ENCODE assay signal across 8 cellular contexts in genomic region chr2:128305555-128306080, GRCh38. TPM values are rescaled to one million over a fixed set of nuclear protein-coding genes. Genes with fewer than 3 reads are reported as not detected.
A peak's percentile ranks its signal among the peaks of the same experiment; 100 is the strongest.
DNase-seq lines count a peak whose midpoint lies in the region; ATAC-seq and TF ChIP-seq lines count a peak whose summit lies in the region.

No MANE protein-coding gene starts in this region.

- CTCF ChIA-PET in AG04449 (lab: Yijun Ruan, JAX): interaction anchor here (1.3 to 3.0 kb wide), 7 partner anchors 11 to 242 kb away, joined by 4 to 18 read pairs (median 8); no protein-coding TSS in a partner anchor

- TF ChIP-seq CTCF in AG04449 (IDR thresholded peaks at IDR 0.05; ENCODE audit: insufficient read depth, low read length, missing control alignments) (no peak), chondrocyte (IDR thresholded peaks at IDR 0.05) (no peak), osteocyte (IDR thresholded peaks at IDR 0.05) (no peak)

- peak overlapping the region; percentile 9; the same call in 1 of the 2 replicates for H3K4me3 ChIP-seq in AG04449 (ENCODE audit: low read depth, low read length)

- POLR2A ChIA-PET in AG04449 (lab: Yijun Ruan, JAX): interaction anchor here (1.5 kb wide), 1 partner anchor 11 kb away, joined by 3 read pairs; no protein-coding TSS in a partner anchor

- H3K9me3 Mint-ChIP-seq in chondrocyte (ENCODE audit: low read depth) (no peaks in the 10 kb centered on the region), osteocyte (ENCODE audit: unreplicated experiment) (no peaks in the 10 kb centered on the region)
- H3K9me3 Mint-ChIP-seq in effector memory CD8-positive, alpha-beta T cell: no peaks in the 10 kb centered on the region

- peak; percentile 70 for ATAC-seq in GM21423 (IDR thresholded peaks at IDR 0.05; ENCODE audit: unreplicated experiment)
- ATAC-seq in effector memory CD8-positive, alpha-beta T cell (replicated peaks): no peak

- H3K27me3 Mint-ChIP-seq in chondrocyte (ENCODE audit: low read depth): no peaks in the 10 kb centered on the region
- H3K27me3 Mint-ChIP-seq in osteocyte (ENCODE audit: unreplicated experiment): no peaks in the 10 kb centered on the region
- H3K27me3 Mint-ChIP-seq in effector memory CD8-positive, alpha-beta T cell: no peaks in the 10 kb centered on the region

- H3K27ac Mint-ChIP-seq in chondrocyte (ENCODE audit: unreplicated experiment) (peak overlapping the region; percentile 83), osteocyte (ENCODE audit: unreplicated experiment) (peak overlapping the region; percentile 86)
- no peak overlapping the region for H3K27ac Mint-ChIP-seq in effector memory CD8-positive, alpha-beta T cell

- peaks cover 70% of the 10 kb centered on the region for H3K4me1 Mint-ChIP-seq in chondrocyte (ENCODE audit: low read depth)
- H3K4me1 Mint-ChIP-seq in osteocyte (ENCODE audit: unreplicated experiment): peaks cover 83% of the 10 kb centered on the region
- peaks cover 13 to 21% of the 10 kb centered on the region in 2 donors for H3K4me1 Mint-ChIP-seq in effector memory CD8-positive, alpha-beta T cell (ENCODE audit: low read depth in 2 of 2)

- DNase-seq in AG04449 (ENCODE audit: low read depth, low spot score) (no peak), NCI-H1417 (lab: John Stamatoyannopoulos, UW) (peak; percentile 69 to 95 (median 79)), chondrocyte (ENCODE audit: low spot score) (peak; percentile 84), osteocyte (ENCODE audit: extremely low spot score, unreplicated experiment) (no peak), 8988T (no peak), dedifferentiated amniotic fluid mesenchymal stem cell (ENCODE audit: extremely low spot score) (no peak)
- no peak for DNase-seq in effector memory CD8-positive, alpha-beta T cell

- peaks cover 2% of the 10 kb centered on the region for H3K36me3 Mint-ChIP-seq in chondrocyte (ENCODE audit: low read depth)
- no peaks in the 10 kb centered on the region for H3K36me3 Mint-ChIP-seq in osteocyte (ENCODE audit: unreplicated experiment)
- peaks cover 24% of the 10 kb centered on the region for H3K36me3 Mint-ChIP-seq in effector memory CD8-positive, alpha-beta T cell (ENCODE audit: insufficient read depth)

- H3K4me3 Mint-ChIP-seq in chondrocyte (ENCODE audit: unreplicated experiment) (no peak overlapping the region), osteocyte (ENCODE audit: unreplicated experiment) (no peak overlapping the region)
- H3K4me3 Mint-ChIP-seq in effector memory CD8-positive, alpha-beta T cell: no peak overlapping the region

RNA-seq across cellular contexts. Expression of gene HS6ST1, which starts 13.1 kb away (rescaled TPM):
- total RNA-seq in chondrocyte (30.0 to 39.2 TPM (median 33.1 TPM) in 3 replicates), osteocyte (42.6 and 43.0 TPM in 2 replicates)

Comparison
In these comparisons a context has a peak if more than half of its experiments do, and no peak if none do; other contexts are left out.
1. DNase-seq: peak in NCI-H1417 (3 of 3) and chondrocyte (single experiment); none in AG04449 (single experiment), osteocyte (single experiment), 8988T (single experiment), effector memory CD8-positive, alpha-beta T cell (0 of 3) and dedifferentiated amniotic fluid mesenchymal stem cell (single experiment).
2. H3K27ac Mint-ChIP-seq: peak in chondrocyte (single experiment) and osteocyte (single experiment); none in effector memory CD8-positive, alpha-beta T cell (0 of 2).